Comparison of ENCODE assay signal across 1 cellular context in genomic region chr2:65072181-65072970, GRCh38.
TF ChIP-seq lines count a peak whose summit lies in the region.

No MANE protein-coding gene starts in this region.

TF ChIP-seq in GM12878, 131 proteins besides CTCF, POLR2A, EP300 and RAD21:
- TF ChIP-seq ZNF274 (IDR thresholded peaks at IDR 0.05; ENCODE audit: insufficient read depth, insufficient read length) (no peak), SPI1 (IDR thresholded peaks at IDR 0.05; ENCODE audit: borderline replicate concordance, insufficient read depth, low read depth, low read length) (peak; percentile 92), GATAD2B (conservative IDR thresholded peaks at IDR 0.05; ENCODE audit: low read depth) (no peak), CHD2 (IDR thresholded peaks at IDR 0.05; ENCODE audit: borderline replicate concordance, low read depth, low read length) (no peak), SMAD5 (IDR thresholded peaks at IDR 0.05; ENCODE audit: low read depth) (no peak), POLR2AphosphoS2 (IDR thresholded peaks at IDR 0.05; ENCODE audit: low read depth, low read length) (0 out of 2 replicates have a peak, but pooled peaks have one; percentile 23), EED (IDR thresholded peaks at IDR 0.05; ENCODE audit: low read depth) (no peak), NR2C1 (IDR thresholded peaks at IDR 0.05) (no peak), PKNOX1 (IDR thresholded peaks at IDR 0.05) (no peak), MEF2B (IDR thresholded peaks at IDR 0.05; ENCODE audit: partially characterized antibody, poor library complexity, severe bottlenecking) (no peak), USF1 (IDR thresholded peaks at IDR 0.05; ENCODE audit: borderline replicate concordance, extremely low read length, insufficient read depth, low read depth, low read length) (no peak)
